Comparison of ENCODE assay signal across 9 cellular contexts in genomic region chr15:75649045-75649761, GRCh38. TPM values are rescaled to one million over a fixed set of nuclear protein-coding genes. Genes with fewer than 3 reads are reported as not detected.
DNase-seq lines count a peak whose midpoint lies in the region; ATAC-seq and TF ChIP-seq lines count a peak whose summit lies in the region.
"Had no signal": no experiment of that assay in that cellular context is flagged by ENCODE, and none has a peak within 500 bp of the region (broad histone marks: within the 10 kb centered on the region; RNA-seq: fewer than 3 reads in every experiment).

No MANE protein-coding gene starts in this region.

- H3K4me1 ChIP-seq in adrenal gland (replicated peaks in 1 of 2) (peaks cover 39 to 65% of the 10 kb centered on the region in 2 donors), iPS-15b (ENCODE audit: control insufficient read depth, insufficient read depth, low read length) (peaks cover 14% of the 10 kb centered on the region), skeletal muscle tissue (ENCODE audit: control insufficient read depth in 3 of 3, insufficient read depth in 3 of 3, low read length in 3 of 3) (peaks cover 61 to 75% (median 65%) of the 10 kb centered on the region in 3 donors)

- intact Hi-C loops in adrenal gland (cut with DNase I) (no loop called here), left colon (cut with DNase I, micrococcal nuclease) (no loop called here)

- H3K9me3 ChIP-seq in adrenal gland (replicated peaks in 1 of 3) (no peaks in the 10 kb centered on the region), iPS-15b (ENCODE audit: control insufficient read depth, insufficient read depth, low read length) (no peaks in the 10 kb centered on the region), skeletal muscle tissue (ENCODE audit: control insufficient read depth in 3 of 3, low read length in 3 of 3) (no peaks in the 10 kb centered on the region)

- H3K27ac ChIP-seq in adrenal gland (peak overlapping the region in 3 of 5 donors; percentile 95 to 98 (median 97)), skeletal muscle tissue (ENCODE audit: low read depth, low read length) (peak overlapping the region; percentile 89)

- peaks cover 2% of the 10 kb centered on the region; the same call in 1 of the 2 replicates for H3K27me3 Mint-ChIP-seq in HFFc6 (ENCODE audit: insufficient read depth)

- peak overlapping the region; percentile 97 for H3K4me3 Mint-ChIP-seq in HFFc6

- no peaks in the 10 kb centered on the region for H3K27me3 ChIP-seq in adrenal gland
- peaks cover 14% of the 10 kb centered on the region for H3K27me3 ChIP-seq in iPS-15b (ENCODE audit: control insufficient read depth, insufficient read depth, low read length)
- peaks cover 0 to 5% (median 0%) of the 10 kb centered on the region in 3 donors for H3K27me3 ChIP-seq in skeletal muscle tissue (ENCODE audit: control insufficient read depth in 3 of 3, insufficient read depth in 3 of 3, low read length in 3 of 3)

- H3K9me3 Mint-ChIP-seq in HFFc6 = no peaks in the 10 kb centered on the region

- H3K4me3 ChIP-seq in adrenal gland = peak overlapping the region in 2 of 4 donors; percentile 71 to 99
- peak overlapping the region; percentile 90 for H3K4me3 ChIP-seq in iPS-15b (ENCODE audit: low read depth, low read length)
- H3K4me3 ChIP-seq in skeletal muscle tissue (ENCODE audit: low read length in 3 of 3) = peak overlapping the region; percentile 86 to 90 (median 87)

- H3K9ac ChIP-seq in iPS-15b (ENCODE audit: low read depth, low read length) (peak overlapping the region; percentile 97), skeletal muscle tissue (ENCODE audit: low read depth in 1 of 3, low read length in 3 of 3) (peak overlapping the region; percentile 83 to 95 (median 86))

- H3K27ac Mint-ChIP-seq in HFFc6 = peak overlapping the region; percentile 96

- no peak for TF ChIP-seq POLR2A in adrenal gland (IDR thresholded peaks at IDR 0.05)

- TF ChIP-seq CTCF in HFFc6 (IDR thresholded peaks at IDR 0.05) = no peak
- TF ChIP-seq CTCF in adrenal gland (IDR thresholded peaks at IDR 0.05) = no peak

- peaks cover 27% of the 10 kb centered on the region for H3K36me3 Mint-ChIP-seq in HFFc6 (ENCODE audit: low read depth)

- H3K36me3 ChIP-seq in adrenal gland (replicated peaks in 1 of 2) = no peaks in the 10 kb centered on the region
- H3K36me3 ChIP-seq in iPS-15b (ENCODE audit: control insufficient read depth, insufficient read depth, low read length) = peaks cover 13% of the 10 kb centered on the region
- H3K36me3 ChIP-seq in skeletal muscle tissue (ENCODE audit: control insufficient read depth in 3 of 3, insufficient read depth in 3 of 3, low read length in 3 of 3) = peaks cover 0 to 5% (median 5%) of the 10 kb centered on the region in 3 donors

- no peak for ATAC-seq in left colon
- no peak for ATAC-seq in GM21423 (IDR thresholded peaks at IDR 0.05; ENCODE audit: unreplicated experiment)

- peaks cover 76% of the 10 kb centered on the region for H3K4me1 Mint-ChIP-seq in HFFc6 (ENCODE audit: low read depth)

- WGBS in adrenal gland, 4 donors = 79 to 100% (median 88%) methylated on average over 8 to 19 of the region's 19 CpGs

- DNase-seq in HFFc6 (no peak), adrenal gland (no peak), left colon (no peak), NCI-H2196 treated with DMSO at 0.1 percent for 48 hours (lab: John Stamatoyannopoulos, UW; ENCODE audit: unreplicated experiment) (no peak)
- DNase-seq in effector CD4-positive, alpha-beta T cell = no peak
- DNase-seq: NK-92 treated with Interleukin-12 subunit alpha and Interleukin-12 subunit beta, amount 100 ng/mL, for 24 hours had no signal

RNA-seq across cellular contexts. Expression of gene SNX33, which starts 1.5 kb away (rescaled TPM):
- 10 to 100 TPM; 23.3 to 28.1 (median 25.3) TPM for total RNA-seq in HFFc6 (2021; fragmentation: NEBNext Ultra II Directional; extraction: Animal tissue kit (Norgen Biotek cat#: 25700))
- total RNA-seq in adrenal gland = 10 to 100 TPM; 15.3 to 41.4 (median 25.4) TPM
- polyA plus RNA-seq in adrenal gland = 10 to 100 TPM; 12.1 to 18.3 (median 12.9) TPM
- 8.4 TPM for total RNA-seq in skeletal muscle tissue
- 10 to 100 TPM; 24.3 to 29.3 TPM for total RNA-seq in left colon

RNA-seq across cellular contexts. Expression of gene IMP3, which starts 9.2 kb away (rescaled TPM):
- total RNA-seq in HFFc6 (2021; fragmentation: NEBNext Ultra II Directional; extraction: Animal tissue kit (Norgen Biotek cat#: 25700)) = 10 to 100 TPM; 55.1 to 62.9 (median 58.7) TPM
- total RNA-seq in adrenal gland (100 to 1,000 TPM in 5 of 8 donors, 10 to 100 TPM in 3; 74.9 to 161 (median 138) TPM), skeletal muscle tissue (54.3 TPM), left colon (10 to 100 TPM; 53.9 to 61.3 TPM)
- polyA plus RNA-seq in adrenal gland = 10 to 100 TPM; 49.8 to 74.8 (median 64.0) TPM

RNA-seq across cellular contexts. Expression of gene SNUPN, which starts 23.7 kb away (rescaled TPM):
- 10 to 100 TPM; 22.5 to 28.4 (median 25.1) TPM for total RNA-seq in HFFc6 (2021; fragmentation: NEBNext Ultra II Directional; extraction: Animal tissue kit (Norgen Biotek cat#: 25700))
- total RNA-seq in adrenal gland = 10 to 100 TPM; 18.5 to 40.8 (median 25.1) TPM
- polyA plus RNA-seq in adrenal gland = 10 to 100 TPM; 13.5 to 21.8 (median 16.7) TPM
- 18.3 TPM for total RNA-seq in skeletal muscle tissue
- 10 to 100 TPM; 14.9 to 16.8 TPM for total RNA-seq in left colon
